1 cellular context compared by ENCODE assay signal in genomic region chr5:97183100-97183929, GRCh38.
TF ChIP-seq lines count a peak whose summit lies in the region.

Gene RIOK2 (minus strand): TSS chr5:97183247. CDS start chr5:97183191, 56 bp downstream.

TF ChIP-seq in GM12878, 131 proteins besides CTCF, POLR2A, EP300 and RAD21 (continued from another document):
- TF ChIP-seq, protein P1, sequence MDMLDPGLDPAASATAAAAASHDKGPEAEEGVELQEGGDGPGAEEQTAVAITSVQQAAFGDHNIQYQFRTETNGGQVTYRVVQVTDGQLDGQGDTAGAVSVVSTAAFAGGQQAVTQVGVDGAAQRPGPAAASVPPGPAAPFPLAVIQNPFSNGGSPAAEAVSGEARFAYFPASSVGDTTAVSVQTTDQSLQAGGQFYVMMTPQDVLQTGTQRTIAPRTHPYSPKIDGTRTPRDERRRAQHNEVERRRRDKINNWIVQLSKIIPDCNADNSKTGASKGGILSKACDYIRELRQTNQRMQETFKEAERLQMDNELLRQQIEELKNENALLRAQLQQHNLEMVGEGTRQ (IDR thresholded peaks at IDR 0.05; ENCODE audit: borderline replicate concordance, low read depth, low read length) = peak; percentile 38; the same call in 1 of the 2 replicates
- TF ChIP-seq PAX5 (IDR thresholded peaks at IDR 0.05; ENCODE audit: borderline replicate concordance, low read depth, low read length) (peak; percentile 81), CHD1 (IDR thresholded peaks at IDR 0.05; ENCODE audit: low read depth, low read length) (no peak)
